Comparison of ENCODE assay signal across 18 cellular contexts in the genomic region with DNA sequence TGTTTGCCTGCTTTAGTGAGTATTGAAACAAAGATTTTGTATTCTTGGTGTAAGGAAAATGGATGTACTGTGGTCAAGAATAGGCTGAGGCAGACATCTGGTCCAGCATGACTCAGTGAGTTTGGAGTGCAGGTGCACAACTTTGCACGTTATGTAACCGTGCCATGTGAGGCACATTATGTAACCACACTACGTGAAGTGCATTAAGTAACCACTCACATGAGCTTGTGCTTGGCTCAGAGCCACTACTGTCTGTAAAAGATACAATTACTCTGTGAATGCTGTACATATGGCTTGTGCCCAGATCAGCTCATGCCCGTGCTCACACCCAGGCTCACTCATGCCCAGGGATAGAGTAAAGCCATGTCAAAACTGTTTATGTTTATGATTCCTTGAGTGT.
DNase-seq lines count a peak whose midpoint lies in the region; ATAC-seq and TF ChIP-seq lines count a peak whose summit lies in the region.
"Had no signal": no experiment of that assay in that cellular context is flagged by ENCODE, and none has a peak within 500 bp of the region (broad histone marks: within the 10 kb centered on the region; RNA-seq: fewer than 3 reads in every experiment).

No MANE protein-coding gene starts in this region.

- intact Hi-C loops in lower lobe of right lung (cut with DNase I) = no loop called here

- TF ChIP-seq CTCF in lower lobe of right lung (IDR thresholded peaks at IDR 0.05) = no peak

- H3K4me1 ChIP-seq in lower lobe of right lung = no peaks in the 10 kb centered on the region
- H3K4me1 ChIP-seq: BLaER1 treated with 17β-estradiol and CSF1 and Interleukin-3, amounts not matched to agents 10 nM and 100 nM; psoas muscle had no signal

- no peaks in the 10 kb centered on the region for H3K9me3 ChIP-seq in lower lobe of right lung
- H3K9me3 ChIP-seq: MG63, psoas muscle had no signal

- DNase-seq in DMS153 (lab: John Stamatoyannopoulos, UW) (peak; percentile 59), DMS153 treated with DMSO at 0.1 percent for 48 hours (lab: John Stamatoyannopoulos, UW; ENCODE audit: unreplicated experiment) (no peak), NAMALWA (ENCODE audit: low spot score) (peak; percentile 9), SHP77 treated with DMSO at 0.1 percent for 48 hours (lab: John Stamatoyannopoulos, UW) (peak; percentile 30), lower lobe of right lung (no peak), mesenteric fat pad (ENCODE audit: low spot score) (no peak)
- DNase-seq: 8988T; activated CD4-positive, alpha-beta T cell treated with anti-CD3 and anti-CD28 coated beads, Interleukin-2, amount 10 ng/mL, durations not matched to agents 24 days and 14 days; glutamatergic neuron; immature natural killer cell; MG63; nephron progenitor cell; psoas muscle; stimulated activated naive CD4-positive, alpha-beta T cell treated with Interleukin-2 at 50 U/mL for 16 hours had no signal

- ATAC-seq in lower lobe of right lung (peak; percentile 72 to 73), HG02885 (IDR thresholded peaks at IDR 0.05; ENCODE audit: poor library complexity, unreplicated experiment) (no peak), HG03442 (IDR thresholded peaks at IDR 0.05; ENCODE audit: unreplicated experiment) (no peak)
- ATAC-seq: psoas muscle had no signal

- no peak overlapping the region for H3K27ac ChIP-seq in lower lobe of right lung
- H3K27ac ChIP-seq: BLaER1 treated with 17β-estradiol and CSF1 and Interleukin-3, amounts not matched to agents 10 nM and 100 nM; psoas muscle; SK-N-MC had no signal

- no peak overlapping the region for H3K4me3 ChIP-seq in lower lobe of right lung
- H3K4me3 ChIP-seq: BLaER1 treated with 17β-estradiol and CSF1 and Interleukin-3, amounts not matched to agents 10 nM and 100 nM; MG63; psoas muscle; SK-N-MC had no signal

- no peaks in the 10 kb centered on the region for H3K36me3 ChIP-seq in lower lobe of right lung
- H3K36me3 ChIP-seq: BLaER1 treated with 17β-estradiol and CSF1 and Interleukin-3, amounts not matched to agents 10 nM and 100 nM; MG63 had no signal

- no peaks in the 10 kb centered on the region for H3K27me3 ChIP-seq in lower lobe of right lung (ENCODE audit: low read depth)
- H3K27me3 ChIP-seq: BLaER1 treated with 17β-estradiol and CSF1 and Interleukin-3, amounts not matched to agents 10 nM and 100 nM; MG63 had no signal

Comparison
In these comparisons a context has a peak if more than half of its experiments do, and no peak if none do; other contexts are left out.
1. DNase-seq: peak in DMS153 (single experiment), NAMALWA (single experiment) and SHP77 treated with DMSO at 0.1 percent for 48 hours (single experiment); none in DMS153 treated with DMSO at 0.1 percent for 48 hours (single experiment), lower lobe of right lung (single experiment) and mesenteric fat pad (single experiment).
2. ATAC-seq: peak in lower lobe of right lung (2 of 2); none in HG02885 (single experiment) and HG03442 (single experiment).